ENCODE assay signal across 18 cellular contexts in genomic region chr3:2838533-2839157, GRCh38.
A peak's percentile ranks its signal among the peaks of the same experiment; 100 is the strongest.
DNase-seq lines count a peak whose midpoint lies in the region; ATAC-seq and TF ChIP-seq lines count a peak whose summit lies in the region.
"Had no signal": no experiment of that assay in that cellular context is flagged by ENCODE, and none has a peak within 500 bp of the region (broad histone marks: within the 10 kb centered on the region; RNA-seq: fewer than 3 reads in every experiment).

No MANE protein-coding gene starts in this region.

- H3K27me3 ChIP-seq in SK-N-SH (ENCODE audit: insufficient read depth) (no peaks in the 10 kb centered on the region), Karpas-422 (ENCODE audit: low read length) (no peaks in the 10 kb centered on the region)
- H3K27me3 ChIP-seq: BLaER1 treated with 17β-estradiol and CSF1 and Interleukin-3, amounts not matched to agents 10 nM and 100 nM had no signal

- H3K4me1 Mint-ChIP-seq in glutamatergic neuron (ENCODE audit: low read depth, unreplicated experiment) = peaks cover 30% of the 10 kb centered on the region
- no peaks in the 10 kb centered on the region for H3K4me1 Mint-ChIP-seq in progenitor cell of endocrine pancreas (ENCODE audit: low read depth)

- DNase-seq in SK-N-SH (peak; percentile 20), Karpas-422 (peak; percentile 56), glutamatergic neuron (no peak), progenitor cell of endocrine pancreas (ENCODE audit: low spot score, unreplicated experiment) (no peak), substantia nigra (lab: John Stamatoyannopoulos, UW) (no peak), erythroblast (lab: John Stamatoyannopoulos, UW) (no peak)
- DNase-seq: CD8-positive, alpha-beta T cell; GOT3; NCI-H1092 treated with DMSO at 0.1 percent for 48 hours; NCI-H146; NCI-H2029 treated with DMSO at 0.1 percent for 48 hours; NCI-H510A; SHP77 treated with DMSO at 0.1 percent for 48 hours had no signal

- 47% methylated on average over 6 of the region's 6 CpGs for WGBS in SK-N-SH (ENCODE audit: low lambda C conversion rate)

- ATAC-seq in SK-N-SH treated with all-trans-retinoic acid at 6 μM for 48 hours = no peak
- ATAC-seq: A549; CD8-positive, alpha-beta T cell; HCT116 had no signal

- TF ChIP-seq EP300 in SK-N-SH (IDR thresholded peaks at IDR 0.05; ENCODE audit: borderline replicate concordance in 1 of 2, low read depth in 1 of 2, low read length in 1 of 2) = no peak

- CTCF ChIA-PET in SK-N-SH (lab: Yijun Ruan, JAX) = interaction anchor here (0.6 to 2.2 kb wide), 4 partner anchors 31 to 155 kb away, joined by 3 to 7 read pairs (median 4); no protein-coding TSS in a partner anchor

- H3K79me2 ChIP-seq in SK-N-SH (ENCODE audit: insufficient read depth) = no peaks in the 10 kb centered on the region
- no peaks in the 10 kb centered on the region for H3K79me2 ChIP-seq in Karpas-422 (ENCODE audit: low read length)

- H2AFZ ChIP-seq in SK-N-SH (ENCODE audit: low read depth) (no peak overlapping the region), Karpas-422 (ENCODE audit: low read length) (no peak overlapping the region)

- H3K27ac Mint-ChIP-seq in glutamatergic neuron (ENCODE audit: unreplicated experiment) = peak overlapping the region; percentile 57
- peak overlapping the region; percentile 57 for H3K27ac Mint-ChIP-seq in progenitor cell of endocrine pancreas
- H3K27ac Mint-ChIP-seq: CD8-positive, alpha-beta T cell; IgD-negative memory B cell had no signal

- TF ChIP-seq POLR2A in erythroblast (IDR thresholded peaks at IDR 0.05; ENCODE audit: low read length) = no peak

- H3K4me3 Mint-ChIP-seq in glutamatergic neuron (ENCODE audit: unreplicated experiment) = no peak overlapping the region
- H3K4me3 Mint-ChIP-seq in progenitor cell of endocrine pancreas (ENCODE audit: low read depth) = no peak overlapping the region
- H3K4me3 Mint-ChIP-seq: CD8-positive, alpha-beta T cell; IgD-negative memory B cell had no signal

- POLR2A ChIA-PET in SK-N-SH (lab: Yijun Ruan, JAX) = no interaction called here

- H4K20me1 ChIP-seq in SK-N-SH (ENCODE audit: insufficient read depth) (no peaks in the 10 kb centered on the region), Karpas-422 (ENCODE audit: insufficient read depth, low read depth, low read length) (no peaks in the 10 kb centered on the region)
- H4K20me1 ChIP-seq: BLaER1 treated with 17β-estradiol and CSF1 and Interleukin-3, amounts not matched to agents 10 nM and 100 nM had no signal

- H3K4me1 ChIP-seq in SK-N-SH (ENCODE audit: control insufficient read depth in 1 of 2, insufficient read depth in 2 of 2, low read depth in 1 of 2, low read length in 1 of 2) = peaks cover 0 to 11% of the 10 kb centered on the region in 2 experiments; a peak in 2 of 4 replicates
- peaks cover 41% of the 10 kb centered on the region for H3K4me1 ChIP-seq in Karpas-422 (ENCODE audit: low read length)
- H3K4me1 ChIP-seq: A549; BLaER1 treated with 17β-estradiol and CSF1 and Interleukin-3, amounts not matched to agents 10 nM and 100 nM had no signal

- H3K27ac ChIP-seq in SK-N-SH (ENCODE audit: low read depth in 2 of 2, low read length in 1 of 2) = peak overlapping the region in 1 of 2 experiments; percentile 78; a peak in 2 of 4 replicates
- peak overlapping the region; percentile 71 for H3K27ac ChIP-seq in Karpas-422 (ENCODE audit: low read length)
- H3K27ac ChIP-seq in substantia nigra (ENCODE audit: low read depth, low read length, poor library complexity, severe bottlenecking) = no peak overlapping the region
- H3K27ac ChIP-seq: A549; BLaER1 treated with 17β-estradiol and CSF1 and Interleukin-3, amounts not matched to agents 10 nM and 100 nM had no signal

- no peaks in the 10 kb centered on the region for H3K36me3 Mint-ChIP-seq in glutamatergic neuron (ENCODE audit: unreplicated experiment)
- H3K36me3 Mint-ChIP-seq in progenitor cell of endocrine pancreas (ENCODE audit: insufficient read depth) = no peaks in the 10 kb centered on the region
- H3K36me3 Mint-ChIP-seq: CD8-positive, alpha-beta T cell; IgD-negative memory B cell had no signal

- no peaks in the 10 kb centered on the region for H3K9me3 Mint-ChIP-seq in glutamatergic neuron (ENCODE audit: unreplicated experiment)
- no peaks in the 10 kb centered on the region for H3K9me3 Mint-ChIP-seq in progenitor cell of endocrine pancreas (ENCODE audit: low read depth)
- H3K9me3 Mint-ChIP-seq: CD8-positive, alpha-beta T cell; IgD-negative memory B cell had no signal

- no peaks in the 10 kb centered on the region for H3F3A ChIP-seq in SK-N-SH (replicated peaks; ENCODE audit: insufficient read depth)

- no peaks in the 10 kb centered on the region for H3K27me3 Mint-ChIP-seq in glutamatergic neuron (ENCODE audit: unreplicated experiment)
- no peaks in the 10 kb centered on the region for H3K27me3 Mint-ChIP-seq in progenitor cell of endocrine pancreas
- H3K27me3 Mint-ChIP-seq: IgD-negative memory B cell had no signal

- H3K9me2 ChIP-seq in SK-N-SH = no peaks in the 10 kb centered on the region
- no peaks in the 10 kb centered on the region for H3K9me2 ChIP-seq in Karpas-422 (replicated peaks; ENCODE audit: insufficient read depth, low read length)

- no peak for TF ChIP-seq RAD21 in SK-N-SH (IDR thresholded peaks at IDR 0.05; ENCODE audit: low read length)

- H3K4me3 ChIP-seq in SK-N-SH (ENCODE audit: low read depth in 2 of 2, low read length in 1 of 2) (no peak overlapping the region), Karpas-422 (ENCODE audit: low read length) (no peak overlapping the region)
- H3K4me3 ChIP-seq: A549; BLaER1 treated with 17β-estradiol and CSF1 and Interleukin-3, amounts not matched to agents 10 nM and 100 nM had no signal

- H3K9ac ChIP-seq in SK-N-SH (no peak overlapping the region), Karpas-422 (ENCODE audit: low read length) (no peak overlapping the region)
- H3K9ac ChIP-seq: BLaER1 treated with 17β-estradiol and CSF1 and Interleukin-3, amounts not matched to agents 10 nM and 100 nM had no signal

- H3K9me3 ChIP-seq in SK-N-SH = no peaks in the 10 kb centered on the region
- no peaks in the 10 kb centered on the region for H3K9me3 ChIP-seq in Karpas-422 (ENCODE audit: low read length)
- H3K9me3 ChIP-seq: A549; BLaER1 treated with 17β-estradiol and CSF1 and Interleukin-3, amounts not matched to agents 10 nM and 100 nM had no signal

- no peak overlapping the region for H3K4me2 ChIP-seq in SK-N-SH
- peak overlapping the region; percentile 33 for H3K4me2 ChIP-seq in Karpas-422 (ENCODE audit: low read depth, low read length, poor library complexity, severe bottlenecking)
- H3K4me2 ChIP-seq: A549; BLaER1 treated with 17β-estradiol and CSF1 and Interleukin-3, amounts not matched to agents 10 nM and 100 nM had no signal

- TF ChIP-seq CTCF in SK-N-SH (IDR thresholded peaks at IDR 0.05) = no peak
- TF ChIP-seq CTCF in glutamatergic neuron (IDR thresholded peaks at IDR 0.05; ENCODE audit: partially characterized antibody, unreplicated experiment) = no peak
- TF ChIP-seq CTCF in progenitor cell of endocrine pancreas (IDR thresholded peaks at IDR 0.05; ENCODE audit: unreplicated experiment) = no peak

- H3K36me3 ChIP-seq in SK-N-SH (replicated peaks in 1 of 2; ENCODE audit: control insufficient read depth in 1 of 2, insufficient read depth in 2 of 2, low read length in 1 of 2) (no peaks in the 10 kb centered on the region), Karpas-422 (ENCODE audit: insufficient read depth, low read length) (no peaks in the 10 kb centered on the region)
- H3K36me3 ChIP-seq: BLaER1 treated with 17β-estradiol and CSF1 and Interleukin-3, amounts not matched to agents 10 nM and 100 nM had no signal

TF ChIP-seq in SK-N-SH, 30 proteins besides CTCF, POLR2A, EP300 and RAD21 (continues in another document):
- TF ChIP-seq GABPA (IDR thresholded peaks at IDR 0.05; ENCODE audit: low read depth) = no peak
- TF ChIP-seq TCF12 (IDR thresholded peaks at IDR 0.05) = no peak
- TF ChIP-seq FOSL2 (IDR thresholded peaks at IDR 0.05; ENCODE audit: borderline replicate concordance, low read depth) = no peak
- no peak for TF ChIP-seq FOXJ3 (CRISPR knock-in tag; IDR thresholded peaks at IDR 0.05)
- TF ChIP-seq SMC3 (IDR thresholded peaks at IDR 0.05; ENCODE audit: low read depth, low read length) = no peak
- no peak for TF ChIP-seq RCOR1 (IDR thresholded peaks at IDR 0.05; ENCODE audit: low read length)
- TF ChIP-seq FOXM1 (IDR thresholded peaks at IDR 0.05; ENCODE audit: low read depth) = no peak
- TF ChIP-seq RFX5 (IDR thresholded peaks at IDR 0.05; ENCODE audit: low read length) = no peak
- no peak for TF ChIP-seq NRF1 (IDR thresholded peaks at IDR 0.05; ENCODE audit: low read depth, low read length)

TF ChIP-seq in SK-N-SH treated with all-trans-retinoic acid at 6 μM for 48 hours, 23 proteins besides CTCF, POLR2A, EP300 and RAD21 (continues in another document):
- TF ChIP-seq ZC3H10 (CRISPR knock-in tag; IDR thresholded peaks at IDR 0.05) = no peak
- TF ChIP-seq ESRRG (CRISPR knock-in tag; IDR thresholded peaks at IDR 0.05) = no peak
- no peak for TF ChIP-seq CSDC2 (CRISPR knock-in tag; IDR thresholded peaks at IDR 0.05)
- TF ChIP-seq TOX (CRISPR knock-in tag; IDR thresholded peaks at IDR 0.05; ENCODE audit: borderline replicate concordance) = no peak
- no peak for TF ChIP-seq ZNF565 (CRISPR knock-in tag; conservative IDR thresholded peaks at IDR 0.05; ENCODE audit: low read depth)
- no peak for TF ChIP-seq SNAI2 (CRISPR knock-in tag; IDR thresholded peaks at IDR 0.05)
- no peak for TF ChIP-seq TSHZ2 (CRISPR knock-in tag; IDR thresholded peaks at IDR 0.05)
- no peak for TF ChIP-seq ZNF70 (CRISPR knock-in tag; IDR thresholded peaks at IDR 0.05)

Comparison
In these comparisons a context has a peak if more than half of its experiments do, and no peak if none do; other contexts are left out.
1. DNase-seq: peak in SK-N-SH (single experiment) and Karpas-422 (single experiment); none in glutamatergic neuron (single experiment), progenitor cell of endocrine pancreas (single experiment), substantia nigra (0 of 49) and erythroblast (0 of 2).